In the genomic region with DNA sequence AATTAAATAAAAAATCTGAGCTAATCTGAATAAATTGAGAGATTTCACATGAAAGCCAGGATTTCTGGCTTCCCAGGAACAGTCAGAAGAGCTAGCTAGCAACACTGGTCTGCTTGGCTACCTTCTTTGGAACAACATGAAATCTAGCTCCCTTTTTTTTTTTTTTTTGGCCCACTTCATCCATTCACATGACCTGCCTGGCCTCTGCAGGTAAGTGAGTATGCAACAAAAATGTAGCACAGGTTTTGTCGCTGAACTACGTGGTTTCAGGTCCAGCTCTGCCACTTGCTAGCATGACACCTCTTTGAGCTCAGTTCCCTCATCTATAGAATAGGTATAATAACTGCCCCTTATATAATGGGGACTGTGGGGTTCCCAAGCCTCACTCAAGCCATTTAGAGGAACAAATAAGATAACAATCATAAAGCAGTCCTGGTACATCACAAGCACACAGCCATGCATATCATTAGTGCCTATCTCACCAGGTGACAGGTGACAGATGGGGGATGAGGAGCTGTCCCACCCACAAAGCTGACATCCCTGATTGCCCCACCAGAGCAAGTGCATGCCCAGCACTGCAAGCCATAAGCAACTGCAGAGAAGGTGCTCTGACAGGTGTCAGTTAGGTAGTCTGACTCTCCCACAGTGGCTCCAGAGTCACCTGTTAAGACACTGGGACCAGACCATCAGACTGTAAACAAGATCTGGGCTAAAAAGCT, we compare ENCODE assay signal across 15 cellular contexts. TPM values are rescaled to one million over a fixed set of nuclear protein-coding genes. Genes with fewer than 3 reads are reported as not detected.
A peak's percentile ranks its signal among the peaks of the same experiment; 100 is the strongest.
DNase-seq lines count a peak whose midpoint lies in the region; ATAC-seq and TF ChIP-seq lines count a peak whose summit lies in the region.
"Had no signal": no experiment of that assay in that cellular context is flagged by ENCODE, and none has a peak within 500 bp of the region (broad histone marks: within the 10 kb centered on the region; RNA-seq: fewer than 3 reads in every experiment).

No MANE protein-coding gene starts in this region.

- H3K9me3 Mint-ChIP-seq in natural killer cell: no peaks in the 10 kb centered on the region
- H3K9me3 Mint-ChIP-seq in natural killer cell treated with Interleukin-12 subunit alpha and Interleukin-12 subunit beta and Interleukin-15 and Interleukin-18, amount 100 ng/mL, for 72 hours: no peaks in the 10 kb centered on the region
- no peaks in the 10 kb centered on the region for H3K9me3 Mint-ChIP-seq in effector memory CD8-positive, alpha-beta T cell
- peaks cover 4% of the 10 kb centered on the region for H3K9me3 Mint-ChIP-seq in glutamatergic neuron (ENCODE audit: unreplicated experiment)
- H3K9me3 Mint-ChIP-seq: activated naive CD8-positive, alpha-beta T cell treated with anti-CD3 and anti-CD28 coated beads for 36 hours; endodermal cell; WTC11 had no signal

- peak overlapping the region; percentile 53 to 90 for H3K27ac Mint-ChIP-seq in natural killer cell
- H3K27ac Mint-ChIP-seq in natural killer cell treated with Interleukin-12 subunit alpha and Interleukin-12 subunit beta and Interleukin-15 and Interleukin-18, amount 100 ng/mL, for 72 hours: peak overlapping the region in 1 of 2 donors; percentile 21
- H3K27ac Mint-ChIP-seq in effector memory CD8-positive, alpha-beta T cell: peak overlapping the region; percentile 59 to 79
- no peak overlapping the region for H3K27ac Mint-ChIP-seq in glutamatergic neuron (ENCODE audit: unreplicated experiment)
- H3K27ac Mint-ChIP-seq: activated naive CD8-positive, alpha-beta T cell treated with anti-CD3 and anti-CD28 coated beads for 36 hours; endodermal cell had no signal

- H3K36me3 Mint-ChIP-seq in natural killer cell (no peaks in the 10 kb centered on the region), glutamatergic neuron (ENCODE audit: unreplicated experiment) (no peaks in the 10 kb centered on the region)
- H3K36me3 Mint-ChIP-seq in natural killer cell treated with Interleukin-12 subunit alpha and Interleukin-12 subunit beta and Interleukin-15 and Interleukin-18, amount 100 ng/mL, for 72 hours: no peaks in the 10 kb centered on the region
- peaks cover 36% of the 10 kb centered on the region for H3K36me3 Mint-ChIP-seq in effector memory CD8-positive, alpha-beta T cell (ENCODE audit: insufficient read depth)
- H3K36me3 Mint-ChIP-seq: activated naive CD8-positive, alpha-beta T cell treated with anti-CD3 and anti-CD28 coated beads for 36 hours; WTC11 had no signal

- TF ChIP-seq CTCF in natural killer cell (IDR thresholded peaks at IDR 0.05) (no peak), neutrophil (IDR thresholded peaks at IDR 0.05) (no peak), glutamatergic neuron (IDR thresholded peaks at IDR 0.05; ENCODE audit: partially characterized antibody, unreplicated experiment) (no peak)

- peaks cover 96 to 97% of the 10 kb centered on the region in 2 experiments for H3K4me1 ChIP-seq in neutrophil (ENCODE audit: control insufficient read depth in 1 of 2, insufficient read depth in 1 of 2, low read depth in 1 of 2, low read length in 1 of 2)

- DNase-seq in natural killer cell (no peak), globus pallidus (ENCODE audit: low spot score) (no peak), NOMO-1 treated with DMSO at 0.1 percent for 48 hours (lab: John Stamatoyannopoulos, UW; ENCODE audit: unreplicated experiment) (no peak), glutamatergic neuron (no peak)
- DNase-seq in natural killer cell treated with Interleukin-12 subunit alpha and Interleukin-12 subunit beta and Interleukin-15 and Interleukin-18, amount 100 ng/mL, for 72 hours (ENCODE audit: low spot score): no peak
- DNase-seq in effector memory CD8-positive, alpha-beta T cell: no peak
- no peak for DNase-seq in activated T-cell treated with anti-CD3 and anti-CD28 coated beads, Interleukin-2, amount 50 U/mL, for 1 hour
- DNase-seq: activated naive CD8-positive, alpha-beta T cell treated with anti-CD3 and anti-CD28 coated beads for 36 hours; caudate nucleus; endodermal cell; NCI-H1436 had no signal

- H3K9me3 ChIP-seq in neutrophil: no peaks in the 10 kb centered on the region
- H3K9me3 ChIP-seq: thoracic aorta had no signal

- H3K4me3 Mint-ChIP-seq in natural killer cell (peak overlapping the region; percentile 42), glutamatergic neuron (ENCODE audit: unreplicated experiment) (no peak overlapping the region)
- H3K4me3 Mint-ChIP-seq in natural killer cell treated with Interleukin-12 subunit alpha and Interleukin-12 subunit beta and Interleukin-15 and Interleukin-18, amount 100 ng/mL, for 72 hours: no peak overlapping the region
- H3K4me3 Mint-ChIP-seq in effector memory CD8-positive, alpha-beta T cell: peak overlapping the region; percentile 41 to 44
- H3K4me3 Mint-ChIP-seq: activated naive CD8-positive, alpha-beta T cell treated with anti-CD3 and anti-CD28 coated beads for 36 hours; endodermal cell; WTC11 had no signal

- no peaks in the 10 kb centered on the region for H3K27me3 ChIP-seq in neutrophil

- peaks cover 73 to 86% of the 10 kb centered on the region in 2 donors for H3K4me1 Mint-ChIP-seq in natural killer cell
- H3K4me1 Mint-ChIP-seq in natural killer cell treated with Interleukin-12 subunit alpha and Interleukin-12 subunit beta and Interleukin-15 and Interleukin-18, amount 100 ng/mL, for 72 hours (ENCODE audit: low read depth in 2 of 2): peaks cover 52 to 63% of the 10 kb centered on the region in 2 donors
- peaks cover 64 to 75% of the 10 kb centered on the region in 2 donors for H3K4me1 Mint-ChIP-seq in effector memory CD8-positive, alpha-beta T cell (ENCODE audit: low read depth in 2 of 2)
- H3K4me1 Mint-ChIP-seq in glutamatergic neuron (ENCODE audit: low read depth, unreplicated experiment): peaks cover 21% of the 10 kb centered on the region

- no peaks in the 10 kb centered on the region for H3K27me3 Mint-ChIP-seq in natural killer cell (ENCODE audit: low read depth in 2 of 2)
- H3K27me3 Mint-ChIP-seq in natural killer cell treated with Interleukin-12 subunit alpha and Interleukin-12 subunit beta and Interleukin-15 and Interleukin-18, amount 100 ng/mL, for 72 hours: no peaks in the 10 kb centered on the region
- H3K27me3 Mint-ChIP-seq in effector memory CD8-positive, alpha-beta T cell: no peaks in the 10 kb centered on the region
- peaks cover 3% of the 10 kb centered on the region for H3K27me3 Mint-ChIP-seq in glutamatergic neuron (ENCODE audit: unreplicated experiment)
- H3K27me3 Mint-ChIP-seq: activated naive CD8-positive, alpha-beta T cell treated with anti-CD3 and anti-CD28 coated beads for 36 hours had no signal

- intact Hi-C loops in natural killer cell (cut with micrococcal nuclease): no loop called here

- peak overlapping the region in 1 of 2 experiments; percentile 68 for H3K4me3 ChIP-seq in neutrophil (ENCODE audit: low read depth in 1 of 2, low read length in 1 of 2)
- H3K4me3 ChIP-seq: thoracic aorta had no signal

- H3K27ac ChIP-seq in neutrophil: peak overlapping the region; percentile 98
- H3K27ac ChIP-seq: thoracic aorta had no signal

- peaks cover 16% of the 10 kb centered on the region for H3K36me3 ChIP-seq in neutrophil
- H3K36me3 ChIP-seq: thoracic aorta had no signal

- ATAC-seq in natural killer cell: no peak
- no peak for ATAC-seq in natural killer cell treated with Interleukin-12 subunit alpha and Interleukin-12 subunit beta and Interleukin-15 and Interleukin-18, amount 100 ng/mL, for 72 hours
- ATAC-seq in effector memory CD8-positive, alpha-beta T cell (replicated peaks): no peak
- ATAC-seq: WTC11 had no signal

RNA-seq across cellular contexts. Expression of gene PXN, which starts 25.6 kb away (rescaled TPM):
- total RNA-seq in natural killer cell (100 to 1,000 TPM; 436 to 504 (median 478) TPM), glutamatergic neuron (ENCODE audit: unreplicated experiment) (39.5 TPM)
- 100 to 1,000 TPM; 133 to 160 TPM for total RNA-seq in natural killer cell treated with Interleukin-12 subunit alpha and Interleukin-12 subunit beta and Interleukin-15 and Interleukin-18, amount 100 ng/mL, for 72 hours

RNA-seq across cellular contexts. Expression of gene RPLP0, which starts 39.0 kb away (rescaled TPM):
- total RNA-seq in natural killer cell (100 to 1,000 TPM; 587 to 791 (median 689) TPM), glutamatergic neuron (ENCODE audit: unreplicated experiment) (1,238 TPM)
- 1,000 to 10,000 TPM; 1,757 to 2,186 TPM for total RNA-seq in natural killer cell treated with Interleukin-12 subunit alpha and Interleukin-12 subunit beta and Interleukin-15 and Interleukin-18, amount 100 ng/mL, for 72 hours

RNA-seq across cellular contexts. Expression of gene GCN1, which starts 45.4 kb away (rescaled TPM):
- total RNA-seq in natural killer cell: 100 to 1,000 TPM; 119 to 141 (median 120) TPM
- 100 to 1,000 TPM; 126 to 311 TPM for total RNA-seq in natural killer cell treated with Interleukin-12 subunit alpha and Interleukin-12 subunit beta and Interleukin-15 and Interleukin-18, amount 100 ng/mL, for 72 hours
- 173 TPM for total RNA-seq in glutamatergic neuron (ENCODE audit: unreplicated experiment)

RNA-seq across cellular contexts. Expression of gene RNU4-2, which starts 51.8 kb away (rescaled TPM):
- over 10,000 TPM; 12,095 to 13,816 (median 12,822) TPM for total RNA-seq in natural killer cell
- total RNA-seq in natural killer cell treated with Interleukin-12 subunit alpha and Interleukin-12 subunit beta and Interleukin-15 and Interleukin-18, amount 100 ng/mL, for 72 hours: 1,000 to 10,000 TPM; 6,345 to 8,722 TPM
- total RNA-seq in glutamatergic neuron (ENCODE audit: unreplicated experiment): 8,083 TPM
- total RNA-seq: LHCN-M2 had no signal

RNA-seq across cellular contexts. Expression of gene RNU4-1, which starts 53.1 kb away (rescaled TPM):
- total RNA-seq in natural killer cell (1,000 to 10,000 TPM in 2 of 3 donors, 100 to 1,000 TPM in 1; 768 to 1,610 (median 1,101) TPM), glutamatergic neuron (ENCODE audit: unreplicated experiment) (5,722 TPM)
- 1,000 to 10,000 TPM; 1,386 to 2,161 TPM for total RNA-seq in natural killer cell treated with Interleukin-12 subunit alpha and Interleukin-12 subunit beta and Interleukin-15 and Interleukin-18, amount 100 ng/mL, for 72 hours
- total RNA-seq: LHCN-M2, thoracic aorta had no signal

Comparison
In these comparisons a context has a peak if more than half of its experiments do, and no peak if none do; other contexts are left out.
1. H3K4me3 Mint-ChIP-seq: peak in natural killer cell (single experiment) and effector memory CD8-positive, alpha-beta T cell (2 of 2); none in natural killer cell treated with Interleukin-12 subunit alpha and Interleukin-12 subunit beta and Interleukin-15 and Interleukin-18, amount 100 ng/mL, for 72 hours (single experiment) and glutamatergic neuron (single experiment).